7 cellular contexts compared by ENCODE assay signal in genomic region chr4:3201718-3202702, GRCh38. TPM values are rescaled to one million over a fixed set of nuclear protein-coding genes. Genes with fewer than 3 reads are reported as not detected.
DNase-seq lines count a peak whose midpoint lies in the region; TF ChIP-seq lines count a peak whose summit lies in the region.

No MANE protein-coding gene starts in this region.

- peak; percentile 64 for DNase-seq in GM20000 (ENCODE audit: low spot score)
- peak; percentile 22 for DNase-seq in NAMALWA (ENCODE audit: low spot score)
- DNase-seq in activated CD8-positive, alpha-beta memory T cell treated with anti-CD3 and anti-CD28 coated beads, Interleukin-2, amount 50 U/mL, for 48 hours: peak; percentile 72
- peak; percentile 73 for DNase-seq in iris pigment epithelial cell (ENCODE audit: low read depth)
- peak; percentile 46 to 55 for DNase-seq in stimulated activated CD8-positive, alpha-beta memory T cell treated with anti-CD3 and anti-CD28 coated beads, Interleukin-15, amount 100 ng/mL, for 48 hours (ENCODE audit: low read depth in 2 of 2)
- no peak for DNase-seq in NCI-H1694 (lab: John Stamatoyannopoulos, UW)
- DNase-seq in BE2C: no peak

- peaks cover 6% of the 10 kb centered on the region for H3K36me3 ChIP-seq in BE2C

- H3K27me3 ChIP-seq in BE2C: no peaks in the 10 kb centered on the region

- H3K4me3 ChIP-seq in BE2C (ENCODE audit: low read depth, low read length): no peak overlapping the region

- TF ChIP-seq CTCF in GM20000 (IDR thresholded peaks at IDR 0.05; ENCODE audit: extremely low read depth, missing control alignments) (no peak), BE2C (IDR thresholded peaks at IDR 0.05; ENCODE audit: low read depth, low read length) (no peak)

- H3K9me3 ChIP-seq in BE2C: no peaks in the 10 kb centered on the region

- no peaks in the 10 kb centered on the region for H3K4me1 ChIP-seq in BE2C

RNA-seq across cellular contexts. Expression of gene MSANTD1, which starts 46.9 kb away (rescaled TPM):
- polyA plus RNA-seq in BE2C (2012; ENCODE audit: insufficient read depth, insufficient read length, low read depth): 0.19 TPM

Comparison
In these comparisons a context has a peak if more than half of its experiments do, and no peak if none do; other contexts are left out.
1. DNase-seq: peak in GM20000 (single experiment), NAMALWA (single experiment), activated CD8-positive, alpha-beta memory T cell treated with anti-CD3 and anti-CD28 coated beads, Interleukin-2, amount 50 U/mL, for 48 hours (single experiment), iris pigment epithelial cell (single experiment) and stimulated activated CD8-positive, alpha-beta memory T cell treated with anti-CD3 and anti-CD28 coated beads, Interleukin-15, amount 100 ng/mL, for 48 hours (2 of 2); none in NCI-H1694 (single experiment) and BE2C (single experiment).